In genomic region chr14:30990766-30991165, GRCh38 we compare ENCODE assay signal across 1 cellular context.
TF ChIP-seq lines count a peak whose summit lies in the region.

No MANE protein-coding gene starts in this region.

TF ChIP-seq in A549, 52 proteins besides CTCF, POLR2A, EP300 and RAD21:
- TF ChIP-seq MYC (IDR thresholded peaks at IDR 0.05; ENCODE audit: borderline replicate concordance, low read length), result no peak
- no peak for TF ChIP-seq FOSB (CRISPR knock-in tag; IDR thresholded peaks at IDR 0.05)
- TF ChIP-seq HDAC2 (IDR thresholded peaks at IDR 0.05), result no peak
- no peak for TF ChIP-seq HOXB5 (CRISPR knock-in tag; IDR thresholded peaks at IDR 0.05)
- no peak for TF ChIP-seq MAFK (IDR thresholded peaks at IDR 0.05; ENCODE audit: partially characterized antibody)
- TF ChIP-seq RARB (CRISPR knock-in tag; IDR thresholded peaks at IDR 0.05), result no peak
- no peak for TF ChIP-seq EHMT2 (IDR thresholded peaks at IDR 0.05; ENCODE audit: low read depth)
- TF ChIP-seq GATA3 (IDR thresholded peaks at IDR 0.05; ENCODE audit: borderline replicate concordance), result no peak
- TF ChIP-seq HEYL (CRISPR knock-in tag; IDR thresholded peaks at IDR 0.05), result no peak
- no peak for TF ChIP-seq TP53 (CRISPR knock-in tag; IDR thresholded peaks at IDR 0.05)
